Comparison of ENCODE assay signal across 1 cellular context in the genomic region with DNA sequence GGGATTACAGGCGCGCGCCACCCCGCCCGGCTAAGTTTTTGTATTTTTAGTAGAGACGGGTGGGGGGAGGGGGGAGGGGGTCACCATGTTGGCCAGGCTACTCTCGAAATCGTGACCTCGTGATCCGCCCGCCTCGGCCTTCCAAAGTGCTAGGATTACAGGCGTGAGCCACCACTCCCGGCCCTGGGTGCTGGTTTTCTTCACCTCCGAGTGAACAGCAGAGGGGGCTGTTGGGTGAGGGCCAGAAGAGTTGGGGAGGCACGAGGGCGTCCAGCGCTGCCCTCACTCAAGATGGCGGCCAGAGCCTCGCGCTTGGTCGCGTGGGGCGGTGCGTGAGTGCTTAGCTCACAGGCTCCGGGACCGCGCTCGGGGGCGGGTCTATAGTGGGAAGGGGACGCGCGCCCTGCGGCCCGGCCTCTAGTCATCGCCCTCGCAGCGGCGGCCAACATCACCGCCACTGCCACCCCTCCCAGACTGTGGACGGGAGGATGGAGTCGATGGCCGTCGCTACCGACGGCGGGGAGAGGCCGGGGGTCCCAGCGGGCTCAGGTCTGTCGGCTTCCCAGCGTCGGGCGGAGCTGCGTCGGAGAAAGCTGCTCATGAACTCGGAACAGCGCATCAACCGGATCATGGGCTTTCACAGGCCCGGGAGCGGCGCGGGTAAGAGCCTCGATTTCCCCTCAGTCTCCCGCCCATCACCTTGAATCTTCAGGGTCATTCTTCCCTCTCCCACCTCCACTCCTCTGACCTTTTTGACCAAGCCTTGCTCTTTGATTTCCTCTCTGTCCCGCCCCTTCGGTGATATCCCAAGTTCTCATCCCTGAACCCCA.
TF ChIP-seq lines count a peak whose summit lies in the region.

TSS of gene CAMLG (plus strand) at position 416 of the 830 bp plus-strand sequence. CDS start at position 489, 73 bp downstream.

TF ChIP-seq in HepG2, 621 proteins besides CTCF, POLR2A, EP300 and RAD21 (continued from another document and continues in another):
- TF ChIP-seq ZNF503 (CRISPR knock-in tag; IDR thresholded peaks at IDR 0.05) (no peak), ZNF556 (CRISPR knock-in tag; IDR thresholded peaks at IDR 0.05; ENCODE audit: borderline replicate concordance) (peak; percentile 88; the same call in 1 of the 2 replicates), KDM2A (CRISPR knock-in tag; IDR thresholded peaks at IDR 0.05; ENCODE audit: borderline replicate concordance, low read depth) (peak; percentile 93; the same call in 1 of the 2 replicates), MTF1 (CRISPR knock-in tag; IDR thresholded peaks at IDR 0.05) (no peak), ZNF776 (CRISPR knock-in tag; IDR thresholded peaks at IDR 0.05) (peak; percentile 67), ZNF543 (CRISPR knock-in tag; IDR thresholded peaks at IDR 0.05) (peak; percentile 93; the same call in 1 of the 2 replicates), FOXM1 (CRISPR knock-in tag; IDR thresholded peaks at IDR 0.05) (no peak), SP5 (CRISPR knock-in tag; IDR thresholded peaks at IDR 0.05; ENCODE audit: borderline replicate concordance, low read depth) (peak; percentile 77), ATF6 (CRISPR knock-in tag; conservative IDR thresholded peaks at IDR 0.05) (no peak), HMGXB4 (CRISPR knock-in tag; IDR thresholded peaks at IDR 0.05; ENCODE audit: borderline replicate concordance in 1 of 2, low read depth in 1 of 2) (peak; percentile 97 to 98), ZNF746 (CRISPR knock-in tag; IDR thresholded peaks at IDR 0.05) (peak; percentile 69; the same call in 1 of the 2 replicates), TEAD2 (CRISPR knock-in tag; IDR thresholded peaks at IDR 0.05) (no peak), ZBTB10 (CRISPR knock-in tag; IDR thresholded peaks at IDR 0.05; ENCODE audit: borderline replicate concordance) (no peak), PHF8 (CRISPR knock-in tag; IDR thresholded peaks at IDR 0.05) (peak; percentile 92), SALL1 (CRISPR knock-in tag; IDR thresholded peaks at IDR 0.05) (peak; percentile 93), ZMYM3 (CRISPR knock-in tag; IDR thresholded peaks at IDR 0.05) (peak; percentile 69; the same call in 1 of the 2 replicates), ARNT (IDR thresholded peaks at IDR 0.05) (no peak), ZBTB25 (CRISPR knock-in tag; IDR thresholded peaks at IDR 0.05) (peak; percentile 74; the same call in 1 of the 2 replicates), TRIM22 (IDR thresholded peaks at IDR 0.05) (no peak), ZNF703 (CRISPR knock-in tag; IDR thresholded peaks at IDR 0.05; ENCODE audit: borderline replicate concordance) (no peak), GABPA (IDR thresholded peaks at IDR 0.05; ENCODE audit: low read depth, low read length) (peak; percentile 46; the same call in 1 of the 2 replicates), GABPA (CRISPR knock-in tag; IDR thresholded peaks at IDR 0.05; ENCODE audit: low read depth) (peak; percentile 85), PLSCR1 (CRISPR knock-in tag; IDR thresholded peaks at IDR 0.05; ENCODE audit: borderline replicate concordance) (no peak), MEIS2 (CRISPR knock-in tag; IDR thresholded peaks at IDR 0.05) (peak; percentile 85; the same call in 1 of the 2 replicates), SRY (CRISPR knock-in tag; IDR thresholded peaks at IDR 0.05) (peak; percentile 94), MIXL1 (CRISPR knock-in tag; IDR thresholded peaks at IDR 0.05) (peak; percentile 83), HIVEP1 (CRISPR knock-in tag; IDR thresholded peaks at IDR 0.05) (peak; percentile 87), RARG (CRISPR knock-in tag; IDR thresholded peaks at IDR 0.05; ENCODE audit: low read depth) (no peak), SUZ12 (IDR thresholded peaks at IDR 0.05; ENCODE audit: low read depth, low read length) (no peak), HMGXB3 (CRISPR knock-in tag; IDR thresholded peaks at IDR 0.05; ENCODE audit: borderline replicate concordance) (peak; percentile 88), FOXO1 (CRISPR knock-in tag; IDR thresholded peaks at IDR 0.05) (peak; percentile 65), MED1 (CRISPR knock-in tag; IDR thresholded peaks at IDR 0.05) (peak; percentile 86), ATF3 (CRISPR knock-in tag; IDR thresholded peaks at IDR 0.05) (peak; percentile 66), ZNF160 (CRISPR knock-in tag; IDR thresholded peaks at IDR 0.05) (peak; percentile 34; the same call in 1 of the 2 replicates), ZNF567 (CRISPR knock-in tag; IDR thresholded peaks at IDR 0.05; ENCODE audit: borderline replicate concordance) (peak; percentile 91; the same call in 1 of the 2 replicates), ZNF235 (CRISPR knock-in tag; IDR thresholded peaks at IDR 0.05; ENCODE audit: borderline replicate concordance) (peak; percentile 94; the same call in 1 of the 2 replicates), ZNF17 (CRISPR knock-in tag; IDR thresholded peaks at IDR 0.05) (no peak)
